In the genomic region with DNA sequence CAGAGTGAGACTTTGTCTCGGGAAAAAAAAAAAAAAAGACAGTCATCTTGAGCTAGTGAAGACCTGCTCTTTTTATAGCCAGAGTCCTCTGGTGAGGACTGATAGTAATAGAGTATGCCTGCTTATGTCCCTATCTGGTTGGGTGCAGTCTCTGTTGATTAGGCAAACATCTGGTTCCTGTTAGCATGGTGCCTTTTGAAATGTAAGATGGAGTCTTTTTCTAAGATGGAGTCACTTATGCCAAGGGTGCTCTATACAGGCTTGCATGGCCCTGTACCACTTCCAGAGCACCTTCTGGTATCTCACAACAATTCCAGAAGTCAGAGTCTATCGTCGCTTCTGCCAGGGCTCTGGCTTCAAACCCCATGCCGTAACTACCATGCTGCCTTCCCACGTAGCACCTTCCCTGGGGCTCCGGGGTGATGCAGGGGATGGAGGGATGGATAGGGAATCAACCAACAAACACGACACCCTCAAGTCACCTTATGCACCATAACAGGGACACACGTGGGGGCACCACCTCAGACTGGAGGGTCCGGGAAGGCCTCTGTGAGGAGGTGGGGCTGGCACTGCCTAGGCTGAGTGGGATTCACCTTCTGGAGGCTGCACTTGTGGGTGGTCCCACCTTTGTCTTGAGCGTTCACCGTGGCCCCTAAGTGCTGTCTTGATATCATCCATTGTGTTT, we compare ENCODE assay signal across 24 cellular contexts. TPM values are rescaled to one million over a fixed set of nuclear protein-coding genes. Genes with fewer than 3 reads are reported as not detected.
"Had no signal": no experiment of that assay in that cellular context is flagged by ENCODE, and none has a peak within 500 bp of the region (broad histone marks: within the 10 kb centered on the region; RNA-seq: fewer than 3 reads in every experiment).

No MANE protein-coding gene starts in this region.

- H3K4me3 ChIP-seq: colonic mucosa, gastrocnemius medialis, heart right ventricle, pancreas, stomach, uterus had no signal

- H3K36me3 ChIP-seq: colonic mucosa, gastrocnemius medialis, pancreas, stomach, uterus had no signal

- H3K4me1 ChIP-seq: colonic mucosa, gastrocnemius medialis, pancreas, stomach, uterus had no signal

- H3K27me3 ChIP-seq: colonic mucosa, pancreas, uterus had no signal

- H3K9me3 ChIP-seq: colonic mucosa, gastrocnemius medialis, pancreas, uterus had no signal

- H3K27ac ChIP-seq: colonic mucosa, gastrocnemius medialis, heart right ventricle, pancreas, stomach, uterus had no signal

- ATAC-seq: heart right ventricle, left lobe of liver, natural killer cell, pancreas, right cardiac atrium had no signal

- DNase-seq: colonic mucosa; dermis blood vessel endothelial cell; gastrocnemius medialis; heart right ventricle; islet precursor cell; mammary epithelial cell; natural killer cell; occipital lobe; pancreas; right cardiac atrium; small intestine; stimulated activated CD4-positive, alpha-beta T cell treated with anti-CD3 and anti-CD28 coated beads, Interleukin-12 subunit alpha, Interleukin-12 subunit beta, amount 100 ng/mL, for 4 hours; stimulated activated naive CD4-positive, alpha-beta T cell; stomach; trophoblast cell; uterus had no signal

RNA-seq across cellular contexts. Expression of a gene that starts 11.6 kb away (rescaled TPM):
- total RNA-seq: colonic mucosa, dermis blood vessel endothelial cell, fibroblast of lung, gastrocnemius medialis, heart right ventricle, left lobe of liver, lower leg skin, mammary epithelial cell, mesenteric fat pad, mucosa of gallbladder, myocyte, natural killer cell, neural crest cell, occipital lobe, pancreas, progenitor cell of endocrine pancreas, right cardiac atrium, stomach had no signal

RNA-seq across cellular contexts. Expression of a gene that starts 52.4 kb away (rescaled TPM):
- total RNA-seq: colonic mucosa, dermis blood vessel endothelial cell, fibroblast of lung, gastrocnemius medialis, myocyte, neural crest cell, occipital lobe, progenitor cell of endocrine pancreas had no signal
